15 cellular contexts compared by ENCODE assay signal in genomic region chr15:100031665-100032357, GRCh38.
DNase-seq lines count a peak whose midpoint lies in the region; ATAC-seq and TF ChIP-seq lines count a peak whose summit lies in the region.
"Had no signal": no experiment of that assay in that cellular context is flagged by ENCODE, and none has a peak within 500 bp of the region (broad histone marks: within the 10 kb centered on the region; RNA-seq: fewer than 3 reads in every experiment).

No MANE protein-coding gene starts in this region.

- H3K27ac Mint-ChIP-seq in osteocyte (ENCODE audit: unreplicated experiment): no peak overlapping the region
- H3K27ac Mint-ChIP-seq: CD8-positive, alpha-beta T cell had no signal

- H3K4me3 Mint-ChIP-seq in osteocyte (ENCODE audit: unreplicated experiment): no peak overlapping the region
- H3K4me3 Mint-ChIP-seq: CD8-positive, alpha-beta T cell had no signal

- H3K9me3 ChIP-seq in ascending aorta (peaks cover 0 to 8% of the 10 kb centered on the region in 2 donors), thoracic aorta (no peaks in the 10 kb centered on the region)
- H3K9me3 ChIP-seq: BE2C had no signal

- no peak for DNase-seq in ascending aorta (ENCODE audit: low spot score in 2 of 2)
- DNase-seq in coronary artery (ENCODE audit: low spot score): no peak
- peak; percentile 51 for DNase-seq in osteocyte (ENCODE audit: extremely low spot score, unreplicated experiment)
- no peak for DNase-seq in thoracic aorta (ENCODE audit: low spot score)
- no peak for DNase-seq in cerebellum (ENCODE audit: low spot score)
- DNase-seq: BE2C; CD8-positive, alpha-beta T cell; COR-L47; DMS153; DMS79 treated with DMSO at 0.1 percent for 48 hours had no signal

- H3K27ac ChIP-seq in ascending aorta (peak overlapping the region; percentile 85 to 87), coronary artery (peak overlapping the region; percentile 73 to 76), thoracic aorta (peak overlapping the region; percentile 57 to 62)
- H3K27ac ChIP-seq: A549, C4-2B had no signal

- no peak for TF ChIP-seq CTCF in ascending aorta (IDR thresholded peaks at IDR 0.05)
- no peak for TF ChIP-seq CTCF in coronary artery (IDR thresholded peaks at IDR 0.05)
- no peak for TF ChIP-seq CTCF in osteocyte (IDR thresholded peaks at IDR 0.05)
- no peak for TF ChIP-seq CTCF in thoracic aorta (IDR thresholded peaks at IDR 0.05)

- peaks cover 16 to 34% of the 10 kb centered on the region in 2 donors for H3K4me1 ChIP-seq in ascending aorta
- peaks cover 6 to 48% of the 10 kb centered on the region in 2 donors for H3K4me1 ChIP-seq in thoracic aorta (ENCODE audit: control insufficient read depth in 1 of 2, low read depth in 2 of 2)
- H3K4me1 ChIP-seq: A549, BE2C, HAP-1 had no signal

- no peak for ATAC-seq in thoracic aorta (ENCODE audit: insufficient number of reproducible peaks, low FRiP score, low read depth)
- no peak for ATAC-seq in GM21717 (IDR thresholded peaks at IDR 0.05; ENCODE audit: unreplicated experiment)
- ATAC-seq in HG02884 (IDR thresholded peaks at IDR 0.05; ENCODE audit: unreplicated experiment): no peak
- ATAC-seq: A549; CD8-positive, alpha-beta T cell had no signal

- peaks cover 28% of the 10 kb centered on the region for H3K4me1 Mint-ChIP-seq in osteocyte (ENCODE audit: unreplicated experiment)

- peaks cover 5% of the 10 kb centered on the region for H3K36me3 Mint-ChIP-seq in osteocyte (ENCODE audit: unreplicated experiment)

- no peaks in the 10 kb centered on the region for H3K27me3 Mint-ChIP-seq in osteocyte (ENCODE audit: unreplicated experiment)

- H3K36me3 ChIP-seq in ascending aorta: no peaks in the 10 kb centered on the region
- H3K36me3 ChIP-seq in thoracic aorta: no peaks in the 10 kb centered on the region
- H3K36me3 ChIP-seq: BE2C, HAP-1 had no signal

- intact Hi-C loops in ascending aorta (cut with DNase I): loop anchor here (5.0 kb wide), 1 partner anchor 210 kb away; no protein-coding TSS in a partner anchor

- no peaks in the 10 kb centered on the region for H3K27me3 ChIP-seq in ascending aorta
- H3K27me3 ChIP-seq in thoracic aorta (replicated peaks; ENCODE audit: insufficient read depth): no peaks in the 10 kb centered on the region
- H3K27me3 ChIP-seq: BE2C had no signal

- H3K9me3 Mint-ChIP-seq in osteocyte (ENCODE audit: unreplicated experiment): peaks cover 10% of the 10 kb centered on the region

- no peak overlapping the region for H3K4me3 ChIP-seq in ascending aorta
- H3K4me3 ChIP-seq in coronary artery: no peak overlapping the region
- H3K4me3 ChIP-seq in thoracic aorta: no peak overlapping the region
- H3K4me3 ChIP-seq: A549, HAP-1 had no signal
